ENCODE assay signal across 1 cellular context in genomic region chr10:121556448-121556847, GRCh38.
TF ChIP-seq lines count a peak whose summit lies in the region.

No MANE protein-coding gene starts in this region.

TF ChIP-seq in GM23338, 12 proteins besides CTCF, POLR2A, EP300 and RAD21 (continued from another document):
- no peak for TF ChIP-seq ETS1 (IDR thresholded peaks at IDR 0.05)
- no peak for TF ChIP-seq REST (IDR thresholded peaks at IDR 0.05; ENCODE audit: unreplicated experiment)
- TF ChIP-seq EZH2phosphoT487 (IDR thresholded peaks at IDR 0.05; ENCODE audit: unreplicated experiment), result no peak
- no peak for TF ChIP-seq JUNB (IDR thresholded peaks at IDR 0.05; ENCODE audit: unreplicated experiment)
- no peak for TF ChIP-seq STAT1 (IDR thresholded peaks at IDR 0.05; ENCODE audit: unreplicated experiment)
- no peak for TF ChIP-seq ZNF114 (CRISPR knock-in tag; IDR thresholded peaks at IDR 0.05)
- no peak for TF ChIP-seq POLR2AphosphoS5 (IDR thresholded peaks at IDR 0.05; ENCODE audit: low read depth)
- TF ChIP-seq NANOG (IDR thresholded peaks at IDR 0.05; ENCODE audit: borderline replicate concordance), result no peak
- TF ChIP-seq CREB1 (CRISPR knock-in tag; IDR thresholded peaks at IDR 0.05; ENCODE audit: low read depth), result no peak
- no peak for TF ChIP-seq ZNF462 (CRISPR knock-in tag; IDR thresholded peaks at IDR 0.05)
